ENCODE assay signal across 12 cellular contexts in genomic region chr4:89708903-89709361, GRCh38.
DNase-seq lines count a peak whose midpoint lies in the region; ATAC-seq, FAIRE-seq and TF ChIP-seq lines count a peak whose summit lies in the region.
"Had no signal": no experiment of that assay in that cellular context is flagged by ENCODE, and none has a peak within 500 bp of the region (broad histone marks: within the 10 kb centered on the region; RNA-seq: fewer than 3 reads in every experiment).

No MANE protein-coding gene starts in this region.

- H3K27me3 Mint-ChIP-seq in endodermal cell (ENCODE audit: insufficient read depth) (no peaks in the 10 kb centered on the region), nephron (ENCODE audit: low read depth) (no peaks in the 10 kb centered on the region)

- no peak for TF ChIP-seq CTCF in right lobe of liver (IDR thresholded peaks at IDR 0.05)
- TF ChIP-seq CTCF in HepG2 (CRISPR knock-in tag; IDR thresholded peaks at IDR 0.05), result no peak
- no peak for TF ChIP-seq CTCF in endodermal cell (conservative IDR thresholded peaks at IDR 0.05)
- no peak for TF ChIP-seq CTCF in nephron (IDR thresholded peaks at IDR 0.05; ENCODE audit: unreplicated experiment in 3 of 3)
- no peak for TF ChIP-seq CTCF in psoas muscle (IDR thresholded peaks at IDR 0.05)

- no peaks in the 10 kb centered on the region for H3K9me3 ChIP-seq in right lobe of liver
- H3K9me3 ChIP-seq in HepG2 (ENCODE audit: low read length), result no peaks in the 10 kb centered on the region
- no peaks in the 10 kb centered on the region for H3K9me3 ChIP-seq in endodermal cell (ENCODE audit: control insufficient read depth, low read length)
- H3K9me3 ChIP-seq in psoas muscle, result no peaks in the 10 kb centered on the region

- H3K9ac ChIP-seq in HepG2 (ENCODE audit: insufficient read depth, low read depth, low read length) (no peak overlapping the region), endodermal cell (ENCODE audit: extremely low read depth, low read length, poor library complexity, severe bottlenecking) (no peak overlapping the region)
- H3K9ac ChIP-seq: KMS-11 had no signal

- FAIRE-seq in HepG2 (lab: Jason Lieb, UNC), result no peak

- H3K4me3 ChIP-seq in right lobe of liver (no peak overlapping the region), HepG2 (replicated peaks in 1 of 3; ENCODE audit: insufficient read depth in 1 of 3, low read depth in 2 of 3, low read length in 3 of 3) (no peak overlapping the region), endodermal cell (ENCODE audit: low read length) (no peak overlapping the region), psoas muscle (no peak overlapping the region)

- H3K4me1 Mint-ChIP-seq in endodermal cell, result peaks cover 21% of the 10 kb centered on the region
- peaks cover 40% of the 10 kb centered on the region for H3K4me1 Mint-ChIP-seq in nephron
- H3K4me1 Mint-ChIP-seq: central memory CD8-positive, alpha-beta T cell had no signal

- H3K4me2 ChIP-seq in HepG2 (ENCODE audit: low read depth, low read length), result no peak overlapping the region
- H3K4me2 ChIP-seq: KMS-11 had no signal

- WGBS in right lobe of liver (ENCODE audit: insufficient coverage, low coverage, low lambda C conversion rate, missing lambda C conversion rate), result 3% methylated on average over 2 of the region's 2 CpGs
- 31% methylated on average over 2 of the region's 2 CpGs for WGBS in HepG2 (ENCODE audit: low lambda C conversion rate)
- 40 to 62% methylated on average over 1 to 2 of the region's 2 CpGs for WGBS in endodermal cell (ENCODE audit: insufficient coverage in 1 of 2, insufficient read length in 1 of 2), 2 experiments
- WGBS in psoas muscle, 3 donors, result 36 to 41% (median 37%) methylated on average over 2 of the region's 2 CpGs

- POLR2A ChIA-PET in HepG2 (lab: Yijun Ruan, JAX), result no interaction called here

- no peaks in the 10 kb centered on the region for H3K79me2 ChIP-seq in HepG2 (ENCODE audit: insufficient read depth, low read length)

- H3K36me3 Mint-ChIP-seq in endodermal cell (ENCODE audit: low read depth), result no peaks in the 10 kb centered on the region
- H3K36me3 Mint-ChIP-seq in nephron (ENCODE audit: low read depth), result no peaks in the 10 kb centered on the region

- H3K27ac ChIP-seq in right lobe of liver, result no peak overlapping the region
- no peak overlapping the region for H3K27ac ChIP-seq in HepG2 (ENCODE audit: extremely low read length, insufficient read depth, low read length)
- peak overlapping the region; percentile 37 for H3K27ac ChIP-seq in endodermal cell (ENCODE audit: low read depth, low read length)
- no peak overlapping the region for H3K27ac ChIP-seq in psoas muscle
- H3K27ac ChIP-seq: KMS-11 had no signal

- H3K4me1 ChIP-seq in right lobe of liver, result no peaks in the 10 kb centered on the region
- H3K4me1 ChIP-seq in HepG2 (ENCODE audit: insufficient read depth, low read length), result peaks cover 11% of the 10 kb centered on the region; the same call in 1 of the 2 replicates
- peaks cover 13% of the 10 kb centered on the region for H3K4me1 ChIP-seq in endodermal cell (ENCODE audit: control insufficient read depth, insufficient read depth, low read length)
- H3K4me1 ChIP-seq in psoas muscle, result no peaks in the 10 kb centered on the region

- no peaks in the 10 kb centered on the region for H3K36me3 ChIP-seq in right lobe of liver
- no peaks in the 10 kb centered on the region for H3K36me3 ChIP-seq in HepG2 (replicated peaks in 1 of 2; ENCODE audit: control insufficient read depth in 1 of 2, insufficient read depth in 2 of 2, low read length in 2 of 2)
- no peaks in the 10 kb centered on the region for H3K36me3 ChIP-seq in endodermal cell (ENCODE audit: control insufficient read depth, insufficient read depth, low read length)
- no peaks in the 10 kb centered on the region for H3K36me3 ChIP-seq in psoas muscle (ENCODE audit: insufficient read depth in 1 of 2, low read depth in 1 of 2)

- TF ChIP-seq POLR2A in right lobe of liver (IDR thresholded peaks at IDR 0.05), result no peak
- no peak for TF ChIP-seq POLR2A in HepG2 (IDR thresholded peaks at IDR 0.05; ENCODE audit: insufficient read depth in 1 of 2, low read depth in 2 of 2, low read length in 2 of 2)

- in situ Hi-C loops in HepG2 (cut with HindIII; ENCODE audit: extremely low pct_ligation_motif_present, low pct_unique_long_range_greater_than_20kb), result no loop called here

- H3K27me3 ChIP-seq in right lobe of liver, result no peaks in the 10 kb centered on the region
- H3K27me3 ChIP-seq in HepG2 (ENCODE audit: control insufficient read depth in 1 of 2, insufficient read depth in 2 of 2, low read length in 2 of 2), result no peaks in the 10 kb centered on the region
- H3K27me3 ChIP-seq in endodermal cell (ENCODE audit: control insufficient read depth, insufficient read depth, low read length, poor library complexity, severe bottlenecking), result no peaks in the 10 kb centered on the region
- H3K27me3 ChIP-seq in psoas muscle (ENCODE audit: insufficient read depth in 3 of 3, low read length in 2 of 3), result no peaks in the 10 kb centered on the region

- no peak overlapping the region for H2AFZ ChIP-seq in HepG2 (ENCODE audit: low read length)

- peak overlapping the region; percentile 31 for H3K27ac Mint-ChIP-seq in endodermal cell
- peak overlapping the region; percentile 75 to 94 (median 93) for H3K27ac Mint-ChIP-seq in nephron

- H4K20me1 ChIP-seq in HepG2 (ENCODE audit: insufficient read depth, low read length), result no peaks in the 10 kb centered on the region

- DNase-seq in right lobe of liver (no peak), HepG2 (ENCODE audit: low spot score) (no peak), endodermal cell (no peak), psoas muscle (no peak), AG20443 (ENCODE audit: low spot score) (no peak)
- no peak for DNase-seq in stimulated activated CD4-positive, alpha-beta T cell treated with anti-CD3 and anti-CD28 coated beads, Interleukin-12 subunit alpha, Interleukin-12 subunit beta, amount 100 ng/mL, for 4 hours
- DNase-seq: NCI-H774, T-helper 2 cell had no signal

- intact Hi-C loops in right lobe of liver (cut with DNase I) (no loop called here), HepG2 (cut with micrococcal nuclease; ENCODE audit: unreplicated experiment) (no loop called here), psoas muscle (cut with DNase I) (no loop called here)

- TF ChIP-seq EP300 in HepG2 (IDR thresholded peaks at IDR 0.05; ENCODE audit: low read depth in 2 of 2, low read length in 2 of 2) (no peak), HepG2 (CRISPR knock-in tag; IDR thresholded peaks at IDR 0.05; ENCODE audit: borderline replicate concordance) (no peak)

- H3K9me3 Mint-ChIP-seq in endodermal cell, result no peaks in the 10 kb centered on the region
- H3K9me3 Mint-ChIP-seq in nephron, result no peaks in the 10 kb centered on the region
- H3K9me3 Mint-ChIP-seq: central memory CD8-positive, alpha-beta T cell had no signal

- H3K4me3 Mint-ChIP-seq in endodermal cell, result no peak overlapping the region
- H3K4me3 Mint-ChIP-seq in nephron, result peak overlapping the region in 1 of 3 experiments; percentile 16
- H3K4me3 Mint-ChIP-seq: central memory CD8-positive, alpha-beta T cell had no signal

- no peak for TF ChIP-seq RAD21 in HepG2 (CRISPR knock-in tag; IDR thresholded peaks at IDR 0.05)

- ATAC-seq in right lobe of liver (peak in 3 of 4 donors; percentile 11 to 49 (median 20)), HepG2 (no peak), psoas muscle (no peak), HG03442 (IDR thresholded peaks at IDR 0.05; ENCODE audit: unreplicated experiment) (no peak)

- CTCF ChIA-PET in HepG2 (lab: Yijun Ruan, JAX; ENCODE audit: low intra/inter-chr PET ratio, low total read pairs), result no interaction called here

- no TSS peak for BruUV-seq in HepG2 (replicated peaks; lab: Mats Ljungman, UMichigan)

TF ChIP-seq in HepG2, 621 proteins besides CTCF, POLR2A, EP300 and RAD21 (continues in another document):
- TF ChIP-seq ZNF275 (CRISPR knock-in tag; IDR thresholded peaks at IDR 0.05; ENCODE audit: borderline replicate concordance), result no peak
- no peak for TF ChIP-seq ZNF513 (CRISPR knock-in tag; conservative IDR thresholded peaks at IDR 0.05)
- TF ChIP-seq HNF4G (IDR thresholded peaks at IDR 0.05; ENCODE audit: borderline replicate concordance, low read depth, low read length), result no peak
- no peak for TF ChIP-seq HNF4G (CRISPR knock-in tag; IDR thresholded peaks at IDR 0.05; ENCODE audit: borderline replicate concordance, low read depth)
- TF ChIP-seq YY1 (IDR thresholded peaks at IDR 0.05; ENCODE audit: insufficient read depth, insufficient replicate concordance, low read depth, low read length), result no peak
- TF ChIP-seq ZNF12 (CRISPR knock-in tag; IDR thresholded peaks at IDR 0.05), result no peak
- no peak for TF ChIP-seq HHEX (CRISPR knock-in tag; IDR thresholded peaks at IDR 0.05)
- no peak for TF ChIP-seq YEATS4 (CRISPR knock-in tag; IDR thresholded peaks at IDR 0.05; ENCODE audit: borderline replicate concordance)
- no peak for TF ChIP-seq HNRNPK (IDR thresholded peaks at IDR 0.05; ENCODE audit: low read depth, low read length, poor library complexity, severe bottlenecking)
- TF ChIP-seq SMYD3 (CRISPR knock-in tag; IDR thresholded peaks at IDR 0.05), result no peak
- TF ChIP-seq ARNT2 (CRISPR knock-in tag; IDR thresholded peaks at IDR 0.05; ENCODE audit: low read depth), result no peak
- TF ChIP-seq BCL6 (CRISPR knock-in tag; IDR thresholded peaks at IDR 0.05), result no peak
- no peak for TF ChIP-seq ZNF724P (CRISPR knock-in tag; IDR thresholded peaks at IDR 0.05; ENCODE audit: borderline replicate concordance)

Comparison
In these comparisons a context has a peak if more than half of its experiments do, and no peak if none do; other contexts are left out.
1. ATAC-seq: peak in right lobe of liver (3 of 4); none in HepG2 (single experiment), psoas muscle (0 of 4) and HG03442 (single experiment).